Comparison of ENCODE assay signal across 8 cellular contexts in the genomic region with DNA sequence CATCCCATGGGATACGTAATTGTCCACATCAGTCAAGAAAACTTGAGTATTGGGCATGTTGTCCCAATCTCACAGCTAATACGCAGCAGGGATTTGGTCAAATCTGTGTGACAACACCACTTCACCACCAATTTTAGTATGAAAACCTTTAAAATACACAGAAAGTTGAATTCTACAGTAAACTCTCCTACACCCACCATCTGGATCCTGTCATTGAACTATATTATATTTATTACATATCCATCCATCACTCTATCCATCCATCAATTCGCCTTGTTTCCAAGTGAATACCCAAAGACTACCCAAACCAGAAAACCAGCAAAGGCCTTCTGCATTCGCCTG. TPM values are rescaled to one million over a fixed set of nuclear protein-coding genes. Genes with fewer than 3 reads are reported as not detected.
DNase-seq lines count a peak whose midpoint lies in the region; TF ChIP-seq lines count a peak whose summit lies in the region.

No MANE protein-coding gene starts in this region.

- peak overlapping the region; percentile 63 for H3K4me2 ChIP-seq in MM.1S (ENCODE audit: low read depth, low read length)
- peak overlapping the region; percentile 99 for H3K4me2 ChIP-seq in osteoblast (ENCODE audit: insufficient read depth, low read length)

- CTCF ChIA-PET in CD4-positive, alpha-beta memory T cell (lab: Charles Lee; ENCODE audit: partially characterized antibody), result interaction anchor here (1.5 to 2.6 kb wide), 4 partner anchors 13 to 66 kb away, joined by 5 to 10 read pairs (median 6); no protein-coding TSS in a partner anchor

- DNase-seq in CD4-positive, alpha-beta memory T cell, result no peak
- no peak for DNase-seq in MM.1S
- DNase-seq in effector memory CD4-positive, alpha-beta T cell, result no peak
- DNase-seq in osteoblast (ENCODE audit: insufficient read length, low spot score, missing footprints), result no peak
- DNase-seq in stimulated activated CD8-positive, alpha-beta memory T cell treated with anti-CD3 and anti-CD28 coated beads, Interleukin-4, amount 100 ng/mL, for 48 hours, result no peak
- DNase-seq in stimulated activated CD4-positive, alpha-beta T cell treated with anti-CD3 and anti-CD28 coated beads, Interleukin-1b, Interleukin-23, amount 100 ng/mL, for 48 hours, result no peak
- DNase-seq in nucleus accumbens (lab: John Stamatoyannopoulos, UW), result no peak
- DNase-seq in stimulated activated CD4-positive, alpha-beta T cell treated with anti-CD3 and anti-CD28 coated beads, Interleukin-4, amount 100 ng/mL, for 24 hours, result no peak

- H3K4me3 Mint-ChIP-seq in CD4-positive, alpha-beta memory T cell, result peak overlapping the region; percentile 96 to 100 (median 99)

- no peak overlapping the region for H3K9ac ChIP-seq in MM.1S (ENCODE audit: low read length)

- peak overlapping the region; percentile 96 to 100 (median 99) for H3K27ac Mint-ChIP-seq in CD4-positive, alpha-beta memory T cell

- peak overlapping the region; percentile 81 for H2AFZ ChIP-seq in MM.1S (ENCODE audit: low read length)
- peak overlapping the region; percentile 100 for H2AFZ ChIP-seq in osteoblast (ENCODE audit: low read length)

- peaks cover 33 to 56% (median 44%) of the 10 kb centered on the region in 4 donors for H3K4me1 Mint-ChIP-seq in CD4-positive, alpha-beta memory T cell

- POLR2A ChIA-PET in CD4-positive, alpha-beta memory T cell (lab: Charles Lee; ENCODE audit: partially characterized antibody), result interaction anchor here (1.0 to 4.5 kb wide), 2 partner anchors 28 to 44 kb away, joined by 3 to 49 read pairs; a partner anchor contains a TSS

- H3K27me3 Mint-ChIP-seq in CD4-positive, alpha-beta memory T cell, result no peaks in the 10 kb centered on the region

- H3K79me2 ChIP-seq in MM.1S (ENCODE audit: low read length) (peaks cover 37% of the 10 kb centered on the region), osteoblast (ENCODE audit: insufficient read depth, low read length) (peaks cover 45% of the 10 kb centered on the region)

- H3K36me3 Mint-ChIP-seq in CD4-positive, alpha-beta memory T cell, result peaks cover 0 to 8% of the 10 kb centered on the region in 2 donors

- peaks cover 25% of the 10 kb centered on the region for H3F3A ChIP-seq in MM.1S (ENCODE audit: insufficient read depth, low read length)

- H3K9me3 ChIP-seq in CD4-positive, alpha-beta memory T cell (ENCODE audit: control insufficient read depth in 1 of 2, low read length in 2 of 2), result no peaks in the 10 kb centered on the region
- H3K9me3 ChIP-seq in MM.1S (replicated peaks; ENCODE audit: insufficient read depth, low read length) (no peaks in the 10 kb centered on the region), osteoblast (ENCODE audit: low read depth, low read length) (no peaks in the 10 kb centered on the region)
- H3K9me3 ChIP-seq in effector memory CD4-positive, alpha-beta T cell (ENCODE audit: control insufficient read depth, low read length), result no peaks in the 10 kb centered on the region

- H3K9me3 Mint-ChIP-seq in CD4-positive, alpha-beta memory T cell, result no peaks in the 10 kb centered on the region

- H3K4me1 ChIP-seq in CD4-positive, alpha-beta memory T cell (ENCODE audit: insufficient read depth, low read length), result peaks cover 47% of the 10 kb centered on the region
- H3K4me1 ChIP-seq in MM.1S (ENCODE audit: low read length) (peaks cover 25% of the 10 kb centered on the region), osteoblast (ENCODE audit: insufficient read depth, low read length) (peaks cover 27% of the 10 kb centered on the region)
- peaks cover 16% of the 10 kb centered on the region for H3K4me1 ChIP-seq in effector memory CD4-positive, alpha-beta T cell (ENCODE audit: control insufficient read depth, insufficient read depth, low read length, poor library complexity, severe bottlenecking)

- no peaks in the 10 kb centered on the region for H3K36me3 ChIP-seq in CD4-positive, alpha-beta memory T cell (ENCODE audit: insufficient read depth, low read length)
- H3K36me3 ChIP-seq in MM.1S (replicated peaks; ENCODE audit: insufficient read depth, low read length) (no peaks in the 10 kb centered on the region), osteoblast (ENCODE audit: insufficient read depth, low read length) (no peaks in the 10 kb centered on the region)
- H3K36me3 ChIP-seq in effector memory CD4-positive, alpha-beta T cell (ENCODE audit: control insufficient read depth, insufficient read depth, low read length), result no peaks in the 10 kb centered on the region

- H3K9me2 ChIP-seq in MM.1S (replicated peaks; ENCODE audit: insufficient read depth, low read length), result no peaks in the 10 kb centered on the region

- H3K27me3 ChIP-seq in CD4-positive, alpha-beta memory T cell (ENCODE audit: insufficient read depth, low read length), result no peaks in the 10 kb centered on the region
- H3K27me3 ChIP-seq in MM.1S (replicated peaks; ENCODE audit: insufficient read depth, low read length) (no peaks in the 10 kb centered on the region), osteoblast (ENCODE audit: insufficient read depth, low read length) (no peaks in the 10 kb centered on the region)
- no peaks in the 10 kb centered on the region for H3K27me3 ChIP-seq in effector memory CD4-positive, alpha-beta T cell (replicated peaks; ENCODE audit: control insufficient read depth, insufficient read depth, low read length, poor library complexity, severe bottlenecking)

- TF ChIP-seq CTCF in MM.1S (IDR thresholded peaks at IDR 0.05; ENCODE audit: low read length) (no peak), osteoblast (IDR thresholded peaks at IDR 0.05; ENCODE audit: extremely low read depth, low read depth, low read length) (no peak)

- H4K20me1 ChIP-seq in MM.1S (ENCODE audit: insufficient read depth, low read length) (no peaks in the 10 kb centered on the region), osteoblast (ENCODE audit: insufficient read depth, low read length) (peaks cover 32% of the 10 kb centered on the region)

- intact Hi-C loops in CD4-positive, alpha-beta memory T cell (cut with micrococcal nuclease), result loop anchor here (2.0 kb wide), 1 partner anchor 18 kb away; no protein-coding TSS in a partner anchor

- peak overlapping the region; percentile 96 to 100 for H3K4me3 ChIP-seq in CD4-positive, alpha-beta memory T cell (ENCODE audit: low read length in 2 of 2)
- peak overlapping the region; percentile 73 for H3K4me3 ChIP-seq in MM.1S (ENCODE audit: low read length)
- H3K4me3 ChIP-seq in effector memory CD4-positive, alpha-beta T cell (ENCODE audit: insufficient read depth, low read depth, low read length, poor library complexity, severe bottlenecking), result peak overlapping the region; percentile 71
- H3K4me3 ChIP-seq in osteoblast (ENCODE audit: insufficient read depth, low read length), result peak overlapping the region; percentile 97

- H3K27ac ChIP-seq in CD4-positive, alpha-beta memory T cell (ENCODE audit: low read depth, low read length), result peak overlapping the region; percentile 81
- peak overlapping the region; percentile 85; the same call in 1 of the 2 replicates for H3K27ac ChIP-seq in MM.1S (ENCODE audit: low read length)
- peak overlapping the region; percentile 84 for H3K27ac ChIP-seq in effector memory CD4-positive, alpha-beta T cell (ENCODE audit: insufficient read depth, low read length, poor library complexity, severe bottlenecking)
- peak overlapping the region; percentile 99 for H3K27ac ChIP-seq in osteoblast (ENCODE audit: low read depth, low read length)

RNA-seq across cellular contexts. Expression of a gene that starts 0.8 kb away (rescaled TPM):
- total RNA-seq in CD4-positive, alpha-beta memory T cell, result under 1 TPM; 0.79 to 0.80 TPM
- polyA plus RNA-seq in CD4-positive, alpha-beta memory T cell, result 1 to 10 TPM; 2.1 to 2.2 TPM
- total RNA-seq in osteoblast, result 37.6 and 42.1 TPM in 2 replicates

RNA-seq across cellular contexts. Expression of a gene that starts 1.0 kb away (rescaled TPM):
- total RNA-seq in CD4-positive, alpha-beta memory T cell, result 10 to 100 TPM; 30.1 to 31.9 TPM
- 10 to 100 TPM; 28.8 to 35.8 TPM for polyA plus RNA-seq in CD4-positive, alpha-beta memory T cell
- 7.1 and 8.7 TPM in 2 replicates for total RNA-seq in osteoblast

RNA-seq across cellular contexts. Expression of a gene that starts 28.1 kb away (rescaled TPM):
- 1 to 10 TPM; 3.6 to 4.1 TPM for total RNA-seq in CD4-positive, alpha-beta memory T cell
- under 1 TPM; 0.23 to 0.32 TPM for polyA plus RNA-seq in CD4-positive, alpha-beta memory T cell
- total RNA-seq in osteoblast, result 2.1 and 2.5 TPM in 2 replicates

RNA-seq across cellular contexts. Expression of a gene that starts 28.3 kb away (rescaled TPM):
- total RNA-seq in CD4-positive, alpha-beta memory T cell, result 10 to 100 TPM; 51.0 to 52.4 TPM
- 10 to 100 TPM; 57.1 to 83.0 TPM for polyA plus RNA-seq in CD4-positive, alpha-beta memory T cell
- 56.1 and 64.5 TPM in 2 replicates for total RNA-seq in osteoblast

Comparison
In these comparisons a context has a peak if more than half of its experiments do, and no peak if none do; other contexts are left out.
1. RNA of a gene that starts 0.8 kb away (total RNA-seq): 37.6 to 42.1 TPM in osteoblast; 0.79 to 0.80 TPM in CD4-positive, alpha-beta memory T cell; every median in the first group is over 10 times any median in the second.
2. Peak in every context shown above with its lines, with median percentiles within 50 percentile points of each other: H3K27ac ChIP-seq and H3K4me3 ChIP-seq.